21 cellular contexts compared by ENCODE assay signal in the genomic region with DNA sequence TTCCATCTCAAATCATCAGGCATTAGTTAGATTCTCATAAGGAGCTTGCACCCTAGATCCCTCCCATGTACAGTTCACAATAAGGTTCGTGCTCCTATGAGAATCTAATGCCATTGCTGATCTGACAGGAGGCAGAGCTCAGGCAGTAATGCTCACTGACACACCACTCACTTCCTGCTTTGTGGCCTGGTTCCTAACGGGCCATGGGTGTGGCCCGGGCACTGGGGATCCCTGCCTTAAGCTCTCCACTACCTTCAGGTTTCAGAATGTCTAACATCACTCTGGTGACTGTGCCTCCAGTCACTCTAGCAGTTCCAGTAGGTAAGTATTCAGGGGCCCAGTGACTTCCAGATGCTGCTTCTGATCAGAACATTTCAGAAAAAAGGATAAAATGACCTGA.
DNase-seq lines count a peak whose midpoint lies in the region; ATAC-seq and TF ChIP-seq lines count a peak whose summit lies in the region.
"Had no signal": no experiment of that assay in that cellular context is flagged by ENCODE, and none has a peak within 500 bp of the region (broad histone marks: within the 10 kb centered on the region; RNA-seq: fewer than 3 reads in every experiment).

No MANE protein-coding gene starts in this region.

- peaks cover 13% of the 10 kb centered on the region for H3K27me3 Mint-ChIP-seq in activated CD4-positive, alpha-beta T cell treated with anti-CD3 and anti-CD28 coated beads, Interleukin-2, amount 10 ng/mL, durations not matched to agents 24 days and 14 days
- peaks cover 16% of the 10 kb centered on the region for H3K27me3 Mint-ChIP-seq in activated T-helper 2 cell treated with anti-CD3 and anti-CD28 coated beads, Interferon-gamma antibody, Interleukin-2, Interleukin-4, amounts not matched to agents 10 μg/mL and 5 μg/mL and 100 μg/mL, durations not matched to agents 14 hours and 24 hours and 36 hours (ENCODE audit: low read depth)

- H3K4me3 Mint-ChIP-seq in activated CD4-positive, alpha-beta T cell treated with anti-CD3 and anti-CD28 coated beads, Interleukin-2, amount 10 ng/mL, durations not matched to agents 24 days and 14 days, result no peak overlapping the region
- no peak overlapping the region for H3K4me3 Mint-ChIP-seq in activated T-helper 2 cell treated with anti-CD3 and anti-CD28 coated beads, Interferon-gamma antibody, Interleukin-2, Interleukin-4, amounts not matched to agents 10 μg/mL and 5 μg/mL and 100 μg/mL, durations not matched to agents 14 hours and 24 hours and 36 hours (ENCODE audit: low read depth)
- H3K4me3 Mint-ChIP-seq: GM23338; natural killer cell; stimulated activated naive CD8-positive, alpha-beta T cell treated with anti-CD3 and anti-CD28 coated beads, Interleukin-15, Interleukin-2, amounts not matched to agents 100 ng/mL and 50 ng/mL, for 24 hours had no signal

- H3K27me3 ChIP-seq in heart left ventricle, result no peaks in the 10 kb centered on the region
- H3K27me3 ChIP-seq: BLaER1 treated with 17β-estradiol and CSF1 and Interleukin-3, amounts not matched to agents 10 nM and 100 nM; heart right ventricle; Peyer's patch; spleen had no signal

- H3K36me3 ChIP-seq in heart left ventricle, result no peaks in the 10 kb centered on the region
- H3K36me3 ChIP-seq: BLaER1 treated with 17β-estradiol and CSF1 and Interleukin-3, amounts not matched to agents 10 nM and 100 nM; heart right ventricle; Peyer's patch; spleen had no signal

- TF ChIP-seq POLR2A in heart left ventricle (IDR thresholded peaks at IDR 0.05), result no peak

- no peak overlapping the region for H3K27ac ChIP-seq in heart left ventricle
- H3K27ac ChIP-seq: heart right ventricle, Peyer's patch, spleen had no signal

- H3K4me1 ChIP-seq in heart left ventricle, result peaks cover 0 to 6% (median 0%) of the 10 kb centered on the region in 12 donors
- H3K4me1 ChIP-seq: Peyer's patch, spleen had no signal

- DNase-seq in activated CD4-positive, alpha-beta T cell treated with anti-CD3 and anti-CD28 coated beads, Interleukin-2, amount 10 ng/mL, durations not matched to agents 24 days and 14 days, result peak; percentile 64
- no peak for DNase-seq in activated CD4-positive, alpha-beta T cell treated with anti-CD3 and anti-CD28 coated beads, Interleukin-2, amount 50 U/mL, for 4 hours
- DNase-seq in MV-4-11 (lab: John Stamatoyannopoulos, UW) (peak; percentile 86), heart left ventricle (no peak), kidney tubule cell (ENCODE audit: low spot score) (no peak), NCI-H1436 treated with DMSO at 0.1 percent for 48 hours (lab: John Stamatoyannopoulos, UW) (no peak)
- peak; percentile 9 for DNase-seq in activated T-helper 2 cell treated with anti-CD3 and anti-CD28 coated beads, Interferon-gamma antibody, Interleukin-2, Interleukin-4, amounts not matched to agents 10 μg/mL and 5 μg/mL and 100 μg/mL, durations not matched to agents 14 hours and 24 hours and 36 hours (ENCODE audit: low spot score)
- DNase-seq: activated CD8-positive, alpha-beta memory T cell treated with anti-CD3 and anti-CD28 coated beads, Interleukin-2, amount 50 U/mL, for 48 hours; DMS53; effector CD4-positive, alpha-beta T cell; heart right ventricle; mammary epithelial cell; natural killer cell; NCI-H2107; NCI-H526 treated with DMSO at 0.1 percent for 48 hours; Peyer's patch; spleen had no signal

- H3K27ac Mint-ChIP-seq in activated CD4-positive, alpha-beta T cell treated with anti-CD3 and anti-CD28 coated beads, Interleukin-2, amount 10 ng/mL, durations not matched to agents 24 days and 14 days, result no peak overlapping the region
- H3K27ac Mint-ChIP-seq in activated T-helper 2 cell treated with anti-CD3 and anti-CD28 coated beads, Interferon-gamma antibody, Interleukin-2, Interleukin-4, amounts not matched to agents 10 μg/mL and 5 μg/mL and 100 μg/mL, durations not matched to agents 14 hours and 24 hours and 36 hours, result no peak overlapping the region
- H3K27ac Mint-ChIP-seq: GM23338; natural killer cell; stimulated activated naive CD8-positive, alpha-beta T cell treated with anti-CD3 and anti-CD28 coated beads, Interleukin-15, Interleukin-2, amounts not matched to agents 100 ng/mL and 50 ng/mL, for 24 hours had no signal

- intact Hi-C loops in activated CD4-positive, alpha-beta T cell treated with anti-CD3 and anti-CD28 coated beads, Interleukin-2, amount 10 ng/mL, durations not matched to agents 24 days and 14 days (cut with micrococcal nuclease), result no loop called here
- intact Hi-C loops in activated T-helper 2 cell treated with anti-CD3 and anti-CD28 coated beads, Interferon-gamma antibody, Interleukin-2, Interleukin-4, amounts not matched to agents 10 μg/mL and 5 μg/mL and 100 μg/mL, durations not matched to agents 14 hours and 24 hours and 36 hours (cut with micrococcal nuclease), result no loop called here
- intact Hi-C loops in heart left ventricle (cut with DNase I), result no loop called here

- WGBS in heart left ventricle, 4 donors, result 73 to 88% (median 80%) methylated on average over 3 of the region's 3 CpGs

- peaks cover 3% of the 10 kb centered on the region for H3K4me1 Mint-ChIP-seq in activated CD4-positive, alpha-beta T cell treated with anti-CD3 and anti-CD28 coated beads, Interleukin-2, amount 10 ng/mL, durations not matched to agents 24 days and 14 days
- peaks cover 12% of the 10 kb centered on the region for H3K4me1 Mint-ChIP-seq in activated T-helper 2 cell treated with anti-CD3 and anti-CD28 coated beads, Interferon-gamma antibody, Interleukin-2, Interleukin-4, amounts not matched to agents 10 μg/mL and 5 μg/mL and 100 μg/mL, durations not matched to agents 14 hours and 24 hours and 36 hours (ENCODE audit: low read depth)
- H3K4me1 Mint-ChIP-seq: GM23338, natural killer cell had no signal

- no peak overlapping the region for H3K4me3 ChIP-seq in heart left ventricle
- H3K4me3 ChIP-seq: BLaER1 treated with 17β-estradiol and CSF1 and Interleukin-3, amounts not matched to agents 10 nM and 100 nM; GM23338; heart right ventricle; Peyer's patch; spleen had no signal

- no peaks in the 10 kb centered on the region for H3K36me3 Mint-ChIP-seq in activated CD4-positive, alpha-beta T cell treated with anti-CD3 and anti-CD28 coated beads, Interleukin-2, amount 10 ng/mL, durations not matched to agents 24 days and 14 days (ENCODE audit: low read depth)
- no peaks in the 10 kb centered on the region for H3K36me3 Mint-ChIP-seq in activated T-helper 2 cell treated with anti-CD3 and anti-CD28 coated beads, Interferon-gamma antibody, Interleukin-2, Interleukin-4, amounts not matched to agents 10 μg/mL and 5 μg/mL and 100 μg/mL, durations not matched to agents 14 hours and 24 hours and 36 hours (ENCODE audit: low read depth)

- ATAC-seq in GM21360 (IDR thresholded peaks at IDR 0.05; ENCODE audit: unreplicated experiment), result peak; percentile 60
- ATAC-seq in heart left ventricle, result no peak
- ATAC-seq: GM23338, heart right ventricle had no signal

- peaks cover 20% of the 10 kb centered on the region for H3K9me3 Mint-ChIP-seq in activated CD4-positive, alpha-beta T cell treated with anti-CD3 and anti-CD28 coated beads, Interleukin-2, amount 10 ng/mL, durations not matched to agents 24 days and 14 days
- peaks cover 5% of the 10 kb centered on the region for H3K9me3 Mint-ChIP-seq in activated T-helper 2 cell treated with anti-CD3 and anti-CD28 coated beads, Interferon-gamma antibody, Interleukin-2, Interleukin-4, amounts not matched to agents 10 μg/mL and 5 μg/mL and 100 μg/mL, durations not matched to agents 14 hours and 24 hours and 36 hours

- TF ChIP-seq CTCF in heart left ventricle (IDR thresholded peaks at IDR 0.05), result no peak

- peaks cover 0 to 11% (median 0%) of the 10 kb centered on the region in 12 donors for H3K9me3 ChIP-seq in heart left ventricle
- H3K9me3 ChIP-seq: Peyer's patch had no signal

Comparison
In these comparisons a context has a peak if more than half of its experiments do, and no peak if none do; other contexts are left out.
1. DNase-seq: peak in activated CD4-positive, alpha-beta T cell treated with anti-CD3 and anti-CD28 coated beads, Interleukin-2, amount 10 ng/mL, durations not matched to agents 24 days and 14 days (single experiment), MV-4-11 (single experiment) and activated T-helper 2 cell treated with anti-CD3 and anti-CD28 coated beads, Interferon-gamma antibody, Interleukin-2, Interleukin-4, amounts not matched to agents 10 μg/mL and 5 μg/mL and 100 μg/mL, durations not matched to agents 14 hours and 24 hours and 36 hours (single experiment); none in activated CD4-positive, alpha-beta T cell treated with anti-CD3 and anti-CD28 coated beads, Interleukin-2, amount 50 U/mL, for 4 hours (0 of 2), heart left ventricle (0 of 5), kidney tubule cell (single experiment) and NCI-H1436 treated with DMSO at 0.1 percent for 48 hours (single experiment).